ENCODE assay signal across 10 cellular contexts in the genomic region with DNA sequence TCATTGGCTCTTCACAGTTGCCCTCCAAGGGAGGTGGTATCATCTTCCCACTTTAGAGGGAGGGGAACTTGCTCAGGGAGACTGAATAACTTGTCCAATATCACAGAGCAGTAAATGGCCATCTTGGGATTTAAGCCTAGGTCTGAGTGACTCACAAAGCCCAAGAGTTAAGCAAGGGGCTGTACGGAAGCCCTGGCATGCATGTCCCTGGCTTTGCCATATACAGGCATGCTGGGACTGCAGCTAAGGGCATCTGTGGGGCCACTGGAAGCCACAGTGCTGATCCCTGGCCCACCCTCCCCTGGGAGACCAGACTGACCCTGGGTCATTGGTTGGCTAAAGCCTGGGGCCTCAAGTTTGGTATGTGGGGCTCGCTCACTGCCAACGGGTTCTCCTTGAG. TPM values are rescaled to one million over a fixed set of nuclear protein-coding genes. Genes with fewer than 3 reads are reported as not detected.
DNase-seq lines count a peak whose midpoint lies in the region; ATAC-seq and TF ChIP-seq lines count a peak whose summit lies in the region.
"Had no signal": no experiment of that assay in that cellular context is flagged by ENCODE, and none has a peak within 500 bp of the region (broad histone marks: within the 10 kb centered on the region; RNA-seq: fewer than 3 reads in every experiment).

No MANE protein-coding gene starts in this region.

- ATAC-seq in memory B cell (ENCODE audit: low read depth) (no peak), upper lobe of left lung (ENCODE audit: low FRiP score in 2 of 2) (no peak), HG03457 (IDR thresholded peaks at IDR 0.05; ENCODE audit: unreplicated experiment) (no peak)
- ATAC-seq: mucosa of descending colon had no signal

- H3K36me3 Mint-ChIP-seq in activated T-cell treated with anti-CD3 and anti-CD28 coated beads, Interleukin-2, amount 50 U/mL, for 24 hours (ENCODE audit: low read depth), result peaks cover 73% of the 10 kb centered on the region
- H3K36me3 Mint-ChIP-seq in memory B cell, result peaks cover 6% of the 10 kb centered on the region

- no peaks in the 10 kb centered on the region for H3K27me3 ChIP-seq in upper lobe of left lung

- WGBS in upper lobe of left lung, 2 donors, result 78 to 80% methylated on average over 2 to 3 of the region's 3 CpGs

- DNase-seq in activated T-cell treated with anti-CD3 and anti-CD28 coated beads, Interleukin-2, amount 50 U/mL, for 24 hours, result no peak
- no peak for DNase-seq in activated T-cell treated with anti-CD3 and anti-CD28 coated beads, Interleukin-2, amount 50 U/mL, for 48 hours
- peak; percentile 12 for DNase-seq in astrocyte of the spinal cord (ENCODE audit: low read depth, low spot score)
- DNase-seq in memory B cell (ENCODE audit: low spot score in 2 of 2), result no peak
- no peak for DNase-seq in upper lobe of left lung
- DNase-seq in NCI-H2029 treated with DMSO at 0.1 percent for 48 hours (lab: John Stamatoyannopoulos, UW), result no peak
- DNase-seq in NCI-H1930 (lab: John Stamatoyannopoulos, UW), result no peak
- DNase-seq: OCI-M1 had no signal

- H3K4me1 ChIP-seq in upper lobe of left lung, result peaks cover 81 to 96% (median 90%) of the 10 kb centered on the region in 4 donors

- no peak for TF ChIP-seq POLR2A in upper lobe of left lung (IDR thresholded peaks at IDR 0.05)

- TF ChIP-seq EP300 in upper lobe of left lung (IDR thresholded peaks at IDR 0.05), result no peak

- peak overlapping the region; percentile 90 for H3K4me3 Mint-ChIP-seq in activated T-cell treated with anti-CD3 and anti-CD28 coated beads, Interleukin-2, amount 50 U/mL, for 24 hours
- H3K4me3 Mint-ChIP-seq in memory B cell, result peak overlapping the region; percentile 29

- H3K9me3 ChIP-seq in upper lobe of left lung, result no peaks in the 10 kb centered on the region
- H3K9me3 ChIP-seq: mucosa of descending colon had no signal

- in situ Hi-C loops in astrocyte of the spinal cord (cut with HindIII; ENCODE audit: low sequenced_read_pairs), result no loop called here

- TF ChIP-seq CTCF in astrocyte of the spinal cord (IDR thresholded peaks at IDR 0.05; ENCODE audit: low read depth, low read length), result no peak
- no peak for TF ChIP-seq CTCF in upper lobe of left lung (IDR thresholded peaks at IDR 0.05)

- H3K36me3 ChIP-seq in upper lobe of left lung, result peaks cover 0 to 17% (median 0%) of the 10 kb centered on the region in 4 donors

- peak overlapping the region; percentile 88 to 97 (median 96) for H3K27ac ChIP-seq in upper lobe of left lung

- no peak overlapping the region for H3K4me3 ChIP-seq in astrocyte of the spinal cord (ENCODE audit: low read depth, low read length)
- H3K4me3 ChIP-seq in upper lobe of left lung, result peak overlapping the region in 3 of 4 donors; percentile 77 to 84 (median 80)
- H3K4me3 ChIP-seq: mucosa of descending colon had no signal

- H3K27me3 Mint-ChIP-seq in activated T-cell treated with anti-CD3 and anti-CD28 coated beads, Interleukin-2, amount 50 U/mL, for 24 hours, result no peaks in the 10 kb centered on the region
- H3K27me3 Mint-ChIP-seq in memory B cell, result no peaks in the 10 kb centered on the region

- peaks cover 86% of the 10 kb centered on the region for H3K4me1 Mint-ChIP-seq in activated T-cell treated with anti-CD3 and anti-CD28 coated beads, Interleukin-2, amount 50 U/mL, for 24 hours (ENCODE audit: low read depth)
- peaks cover 63% of the 10 kb centered on the region for H3K4me1 Mint-ChIP-seq in memory B cell

- peak overlapping the region; percentile 97 for H3K27ac Mint-ChIP-seq in activated T-cell treated with anti-CD3 and anti-CD28 coated beads, Interleukin-2, amount 50 U/mL, for 24 hours
- H3K27ac Mint-ChIP-seq in memory B cell, result peak overlapping the region; percentile 95

- H3K9me3 Mint-ChIP-seq in activated T-cell treated with anti-CD3 and anti-CD28 coated beads, Interleukin-2, amount 50 U/mL, for 24 hours, result no peaks in the 10 kb centered on the region
- H3K9me3 Mint-ChIP-seq in memory B cell, result no peaks in the 10 kb centered on the region

RNA-seq across cellular contexts. Expression of gene VSIR, which starts 3.1 kb away (rescaled TPM):
- total RNA-seq in upper lobe of left lung, result 100 to 1,000 TPM in 2 of 6 donors, 10 to 100 TPM in 4; 51.7 to 167 (median 92.5) TPM

RNA-seq across cellular contexts. Expression of gene C10orf105, which starts 50.7 kb away (rescaled TPM):
- total RNA-seq in upper lobe of left lung, result 1 to 10 TPM in 1 of 6 donors, under 1 TPM in 4, not detected in 1; 0.15 to 1.0 (median 0.44) TPM
